In genomic region chr7:73887762-73888161, GRCh38 we compare ENCODE assay signal across 23 cellular contexts. TPM values are rescaled to one million over a fixed set of nuclear protein-coding genes. Genes with fewer than 3 reads are reported as not detected.
"Had no signal": no experiment of that assay in that cellular context is flagged by ENCODE, and none has a peak within 500 bp of the region (broad histone marks: within the 10 kb centered on the region; RNA-seq: fewer than 3 reads in every experiment).

No MANE protein-coding gene starts in this region.

- H3K9me3 Mint-ChIP-seq: nephron progenitor cell, type B pancreatic cell had no signal

- ATAC-seq: activated CD4-positive, CD25-positive, alpha-beta regulatory T cell treated with anti-CD3 and anti-CD28 coated beads, Interleukin-2, amount 50 U/mL, for 24 hours had no signal

- H3K4me2 ChIP-seq: hepatocyte had no signal

- H3K4me1 Mint-ChIP-seq: memory B cell had no signal

- H3K4me3 Mint-ChIP-seq: activated naive CD8-positive, alpha-beta T cell; memory B cell; nephron progenitor cell; type B pancreatic cell had no signal

- H2AFZ ChIP-seq: hepatocyte had no signal

- H3K79me2 ChIP-seq: hepatocyte had no signal

- H3K4me3 ChIP-seq: hepatocyte had no signal

- H3K27ac ChIP-seq: hepatocyte had no signal

- DNase-seq: activated CD4-positive, alpha-beta T cell treated with anti-CD3 and anti-CD28 coated beads, Interleukin-2, amount 50 U/mL, for 1 hour; activated CD8-positive, alpha-beta memory T cell treated with anti-CD3 and anti-CD28 coated beads, Interleukin-2, amount 50 U/mL, for 4 hours; activated gamma-delta T cell treated with Interleukin-2 at 50 U/mL for 16 hours; activated T-cell treated with anti-CD3 and anti-CD28 coated beads, Interleukin-2, amount 50 U/mL, for 48 hours; dermis blood vessel endothelial cell; effector memory CD4-positive, alpha-beta T cell; foreskin fibroblast; nephron progenitor cell; stimulated activated CD4-positive, alpha-beta T cell treated with anti-CD3 and anti-CD28 coated beads, Interleukin-12 subunit alpha, Interleukin-12 subunit beta, amount 100 ng/mL, for 4 hours; stimulated activated CD4-positive, alpha-beta T cell treated with anti-CD3 and anti-CD28 coated beads, Interleukin-1b, Interleukin-23, amount 100 ng/mL, for 48 hours; stimulated activated CD8-positive, alpha-beta memory T cell treated with anti-CD3 and anti-CD28 coated beads, Interleukin-4, amount 100 ng/mL, for 48 hours; stimulated activated naive CD4-positive, alpha-beta T cell treated with Interleukin-2 at 50 U/mL for 16 hours had no signal

- H3K27me3 ChIP-seq: hepatocyte had no signal

- H3K27ac Mint-ChIP-seq: activated naive CD8-positive, alpha-beta T cell; memory B cell; nephron progenitor cell; progenitor cell of endocrine pancreas; type B pancreatic cell had no signal

RNA-seq across cellular contexts. Expression of gene TMEM270, which starts 26.8 kb away (rescaled TPM):
- total RNA-seq: cerebellum; dermis blood vessel endothelial cell; glomerular endothelial cell; liver; omental fat pad; progenitor cell of endocrine pancreas; T-helper 1 cell treated with Interleukin-12 subunit alpha and Interleukin-12 subunit beta and Interleukin-4 antibody, amounts not matched to agents 30 ng/mL and 1 ng/mL, for 36 hours had no signal

RNA-seq across cellular contexts. Expression of gene CLDN4, which starts 57.0 kb away (rescaled TPM):
- total RNA-seq: T-helper 1 cell treated with Interleukin-12 subunit alpha and Interleukin-12 subunit beta and Interleukin-4 antibody, amounts not matched to agents 30 ng/mL and 1 ng/mL, for 36 hours had no signal
